ENCODE assay signal across 9 cellular contexts in the genomic region with DNA sequence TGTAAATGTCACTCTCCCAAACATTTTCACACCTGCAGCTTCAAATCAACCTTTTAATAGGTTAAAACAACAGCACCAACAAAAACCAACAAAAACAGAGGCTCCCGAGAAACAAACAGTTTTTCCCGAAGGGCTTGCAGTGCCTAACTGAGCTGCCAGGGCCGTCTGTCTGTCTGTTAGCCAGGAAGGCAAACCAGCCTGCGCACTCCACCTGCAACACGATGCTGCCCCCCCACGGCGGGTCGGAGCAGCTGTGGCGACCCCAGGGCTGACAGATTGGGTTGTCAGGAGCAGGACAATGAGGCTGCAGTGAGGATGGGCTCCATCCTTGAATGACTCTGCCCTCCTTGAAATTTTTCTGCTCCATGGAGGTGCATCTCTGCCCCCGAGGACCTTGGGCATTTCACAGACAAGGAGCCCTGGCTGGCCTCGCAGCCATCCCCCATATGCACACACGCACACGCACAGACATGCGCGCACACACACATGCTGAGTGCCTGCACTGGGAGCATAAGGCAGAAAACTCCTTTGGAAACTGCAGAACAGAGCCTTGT. TPM values are rescaled to one million over a fixed set of nuclear protein-coding genes. Genes with fewer than 3 reads are reported as not detected.
A peak's percentile ranks its signal among the peaks of the same experiment; 100 is the strongest.
DNase-seq lines count a peak whose midpoint lies in the region; ATAC-seq and TF ChIP-seq lines count a peak whose summit lies in the region.
"Had no signal": no experiment of that assay in that cellular context is flagged by ENCODE, and none has a peak within 500 bp of the region (broad histone marks: within the 10 kb centered on the region; RNA-seq: fewer than 3 reads in every experiment).

No MANE protein-coding gene starts in this region.

- no peaks in the 10 kb centered on the region for H3K9me3 ChIP-seq in CD8-positive, alpha-beta T cell (ENCODE audit: low read length)

- H3K27ac Mint-ChIP-seq in WTC11: peak overlapping the region; percentile 60; the same call in 1 of the 2 replicates
- H3K27ac Mint-ChIP-seq in CD8-positive, alpha-beta T cell: no peak overlapping the region

- H3K27ac ChIP-seq in CD8-positive, alpha-beta T cell (ENCODE audit: low read depth, low read length): no peak overlapping the region
- H3K27ac ChIP-seq: SK-N-MC had no signal

- ATAC-seq in WTC11: peak; percentile 38
- no peak for ATAC-seq in HG03135 (IDR thresholded peaks at IDR 0.05; ENCODE audit: unreplicated experiment)
- no peak for ATAC-seq in GM21447 (IDR thresholded peaks at IDR 0.05; ENCODE audit: unreplicated experiment)
- ATAC-seq in CD8-positive, alpha-beta T cell: no peak

- H3K36me3 ChIP-seq in GM06990 (ENCODE audit: control insufficient read depth, insufficient read depth, low read length) (no peaks in the 10 kb centered on the region), kidney epithelial cell (ENCODE audit: control insufficient read depth, insufficient read depth, low read length) (no peaks in the 10 kb centered on the region)
- no peaks in the 10 kb centered on the region for H3K36me3 ChIP-seq in CD8-positive, alpha-beta T cell (ENCODE audit: insufficient read depth, low read length)

- H3K27me3 ChIP-seq in GM06990 (replicated peaks; ENCODE audit: control insufficient read depth, insufficient read depth, low read length) (no peaks in the 10 kb centered on the region), kidney epithelial cell (ENCODE audit: control insufficient read depth, insufficient read depth, low read length) (peaks cover 29% of the 10 kb centered on the region)
- H3K27me3 ChIP-seq in CD8-positive, alpha-beta T cell (ENCODE audit: insufficient read depth, low read length): no peaks in the 10 kb centered on the region

- peak overlapping the region; percentile 65 for H3K4me3 Mint-ChIP-seq in WTC11
- H3K4me3 Mint-ChIP-seq in CD8-positive, alpha-beta T cell: no peak overlapping the region

- intact Hi-C loops in CD8-positive, alpha-beta T cell (cut with DNase I, micrococcal nuclease): no loop called here

- 0 out of 2 replicates have a peak, but pooled peaks cover 7% of the 10 kb centered on the region for H3K9me3 Mint-ChIP-seq in WTC11
- no peaks in the 10 kb centered on the region for H3K9me3 Mint-ChIP-seq in CD8-positive, alpha-beta T cell

- peaks cover 62% of the 10 kb centered on the region for H3K27me3 Mint-ChIP-seq in WTC11 (ENCODE audit: low read depth)
- H3K27me3 Mint-ChIP-seq in CD8-positive, alpha-beta T cell (ENCODE audit: low read depth): peaks cover 53% of the 10 kb centered on the region

- CTCF ChIA-PET in WTC11 (lab: Charles Lee): interaction anchor here (0.6 to 5.1 kb wide), 9 partner anchors 13 to 728 kb away, joined by 3 to 35 read pairs (median 3); no protein-coding TSS in a partner anchor
- CTCF ChIA-PET in CD8-positive, alpha-beta T cell (lab: Charles Lee): no interaction called here

- H3K4me1 Mint-ChIP-seq in WTC11: peaks cover 63% of the 10 kb centered on the region
- H3K4me1 Mint-ChIP-seq in CD8-positive, alpha-beta T cell (ENCODE audit: low read depth): no peaks in the 10 kb centered on the region

- DNase-seq in GM06990 (ENCODE audit: extremely low read depth, insufficient read length) (no peak), Kasumi-1 (lab: John Stamatoyannopoulos, UW) (peak; percentile 30 to 33), WTC11 (ENCODE audit: low spot score) (peak; percentile 75), kidney epithelial cell (ENCODE audit: low read depth) (no peak), HPDE6-E6E7 (ENCODE audit: extremely low spot score) (no peak)
- no peak for DNase-seq in CD8-positive, alpha-beta T cell

- no peak overlapping the region for H3K4me3 ChIP-seq in GM06990 (replicated peaks; ENCODE audit: low read depth, low read length)
- no peak overlapping the region for H3K4me3 ChIP-seq in kidney epithelial cell (ENCODE audit: low read depth, low read length)
- no peak overlapping the region for H3K4me3 ChIP-seq in CD8-positive, alpha-beta T cell (ENCODE audit: low read depth, low read length)
- H3K4me3 ChIP-seq: SK-N-MC had no signal

- no peaks in the 10 kb centered on the region for H3K4me1 ChIP-seq in CD8-positive, alpha-beta T cell (ENCODE audit: insufficient read depth, low read length)

- POLR2A ChIA-PET in WTC11 (lab: Charles Lee): no interaction called here
- POLR2A ChIA-PET in CD8-positive, alpha-beta T cell (lab: Charles Lee): no interaction called here

- TF ChIP-seq CTCF in GM06990 (IDR thresholded peaks at IDR 0.05; ENCODE audit: insufficient read depth, low read length, poor library complexity, severe bottlenecking) (peak; percentile 21), WTC11 (IDR thresholded peaks at IDR 0.05) (0 out of 2 replicates have a peak, but pooled peaks have one; percentile 13), kidney epithelial cell (IDR thresholded peaks at IDR 0.05; ENCODE audit: insufficient read depth, low read length, poor library complexity, severe bottlenecking) (peak; percentile 53)
- TF ChIP-seq CTCF in CD8-positive, alpha-beta T cell (IDR thresholded peaks at IDR 0.05): no peak

- peaks cover 21% of the 10 kb centered on the region for H3K36me3 Mint-ChIP-seq in WTC11
- H3K36me3 Mint-ChIP-seq in CD8-positive, alpha-beta T cell: no peaks in the 10 kb centered on the region

TF ChIP-seq in WTC11, 78 proteins besides CTCF, POLR2A, EP300 and RAD21:
- no peak for TF ChIP-seq GRHL2 (CRISPR knock-in tag; IDR thresholded peaks at IDR 0.05; ENCODE audit: insufficient replicate concordance, severe bottlenecking)
- 0 out of 2 replicates have a peak, but pooled peaks have one; percentile 36 for TF ChIP-seq SP1 (CRISPR knock-in tag; conservative IDR thresholded peaks at IDR 0.05)
- peak; percentile 26; the same call in 1 of the 2 replicates for TF ChIP-seq GABPB1 (CRISPR knock-in tag; IDR thresholded peaks at IDR 0.05)
- TF ChIP-seq, protein P1, sequence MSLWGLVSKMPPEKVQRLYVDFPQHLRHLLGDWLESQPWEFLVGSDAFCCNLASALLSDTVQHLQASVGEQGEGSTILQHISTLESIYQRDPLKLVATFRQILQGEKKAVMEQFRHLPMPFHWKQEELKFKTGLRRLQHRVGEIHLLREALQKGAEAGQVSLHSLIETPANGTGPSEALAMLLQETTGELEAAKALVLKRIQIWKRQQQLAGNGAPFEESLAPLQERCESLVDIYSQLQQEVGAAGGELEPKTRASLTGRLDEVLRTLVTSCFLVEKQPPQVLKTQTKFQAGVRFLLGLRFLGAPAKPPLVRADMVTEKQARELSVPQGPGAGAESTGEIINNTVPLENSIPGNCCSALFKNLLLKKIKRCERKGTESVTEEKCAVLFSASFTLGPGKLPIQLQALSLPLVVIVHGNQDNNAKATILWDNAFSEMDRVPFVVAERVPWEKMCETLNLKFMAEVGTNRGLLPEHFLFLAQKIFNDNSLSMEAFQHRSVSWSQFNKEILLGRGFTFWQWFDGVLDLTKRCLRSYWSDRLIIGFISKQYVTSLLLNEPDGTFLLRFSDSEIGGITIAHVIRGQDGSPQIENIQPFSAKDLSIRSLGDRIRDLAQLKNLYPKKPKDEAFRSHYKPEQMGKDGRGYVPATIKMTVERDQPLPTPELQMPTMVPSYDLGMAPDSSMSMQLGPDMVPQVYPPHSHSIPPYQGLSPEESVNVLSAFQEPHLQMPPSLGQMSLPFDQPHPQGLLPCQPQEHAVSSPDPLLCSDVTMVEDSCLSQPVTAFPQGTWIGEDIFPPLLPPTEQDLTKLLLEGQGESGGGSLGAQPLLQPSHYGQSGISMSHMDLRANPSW (CRISPR knock-in tag; conservative IDR thresholded peaks at IDR 0.05; ENCODE audit: low read depth): no peak
- 0 out of 2 replicates have a peak, but pooled peaks have one; percentile 25 for TF ChIP-seq MYBL2 (CRISPR knock-in tag; IDR thresholded peaks at IDR 0.05)

RNA-seq across cellular contexts. Expression of a gene that starts 2.6 kb away (rescaled TPM):
- total RNA-seq in WTC11 (2021): 0.05 to 0.07 TPM in 2 of 3 replicates, not detected in the other
- total RNA-seq in kidney epithelial cell: 1.1 and 1.2 TPM in 2 replicates
- not detected for total RNA-seq in CD8-positive, alpha-beta T cell

Comparison
In these comparisons a context has a peak if more than half of its experiments do, and no peak if none do; other contexts are left out.
1. DNase-seq: peak in Kasumi-1 (2 of 2) and WTC11 (single experiment); none in GM06990 (single experiment), kidney epithelial cell (single experiment), CD8-positive, alpha-beta T cell (0 of 7) and HPDE6-E6E7 (single experiment).